Comparison of ENCODE assay signal across 1 cellular context in genomic region chr7:115672024-115672423, GRCh38.
TF ChIP-seq lines count a peak whose summit lies in the region.

No MANE protein-coding gene starts in this region.

TF ChIP-seq in IMR-90, 13 proteins besides CTCF, POLR2A, EP300 and RAD21:
- TF ChIP-seq RFX5 (IDR thresholded peaks at IDR 0.05; ENCODE audit: low read depth, low read length) (no peak), FOS (IDR thresholded peaks at IDR 0.05; ENCODE audit: low read depth, low read length) (no peak), NFE2L2 (IDR thresholded peaks at IDR 0.05; ENCODE audit: low read depth, low read length) (no peak), MAZ (IDR thresholded peaks at IDR 0.05; ENCODE audit: borderline replicate concordance, low read depth, low read length) (no peak), MXI1 (IDR thresholded peaks at IDR 0.05; ENCODE audit: borderline replicate concordance, low read depth, low read length) (no peak), SMC3 (IDR thresholded peaks at IDR 0.05; ENCODE audit: low read depth, low read length) (no peak), USF2 (IDR thresholded peaks at IDR 0.05; ENCODE audit: low read depth, low read length) (no peak), BHLHE40 (IDR thresholded peaks at IDR 0.05; ENCODE audit: low read depth, low read length) (no peak), ELK1 (IDR thresholded peaks at IDR 0.05; ENCODE audit: borderline replicate concordance, low read depth, low read length) (no peak), CHD1 (IDR thresholded peaks at IDR 0.05; ENCODE audit: low read depth, low read length) (no peak), CEBPB (IDR thresholded peaks at IDR 0.05; ENCODE audit: low read depth, low read length) (no peak), RCOR1 (IDR thresholded peaks at IDR 0.05; ENCODE audit: insufficient replicate concordance, low read length) (no peak), MAFK (IDR thresholded peaks at IDR 0.05; ENCODE audit: low read depth, low read length) (no peak)
TF ChIP-seq in IMR-90: peak in this region for 0.
